18 cellular contexts compared by ENCODE assay signal in the genomic region with DNA sequence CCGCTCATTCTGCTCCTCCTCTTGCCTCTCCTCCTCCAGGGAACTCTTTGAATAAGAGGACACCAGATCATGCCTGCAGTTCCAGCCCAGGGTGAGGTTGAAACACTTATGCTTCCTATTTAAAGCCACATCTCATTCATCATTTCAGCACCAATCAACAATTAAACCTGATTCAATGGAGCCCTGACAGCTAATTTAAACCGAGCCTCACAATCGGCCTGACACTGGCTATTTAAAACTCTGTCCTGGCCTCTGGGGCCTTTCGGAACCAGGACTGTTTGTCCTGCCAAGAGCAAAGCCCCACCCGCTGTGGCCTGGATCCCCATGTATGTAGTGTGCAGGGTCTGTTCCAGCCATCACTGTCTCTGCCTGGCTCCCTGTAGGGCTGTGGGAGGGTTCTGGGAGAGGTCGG.
DNase-seq lines count a peak whose midpoint lies in the region; ATAC-seq and TF ChIP-seq lines count a peak whose summit lies in the region.
"Had no signal": no experiment of that assay in that cellular context is flagged by ENCODE, and none has a peak within 500 bp of the region (broad histone marks: within the 10 kb centered on the region; RNA-seq: fewer than 3 reads in every experiment).

No MANE protein-coding gene starts in this region.

- no peaks in the 10 kb centered on the region for H3K4me1 Mint-ChIP-seq in T-helper 2 cell treated with Interferon-gamma antibody and Interleukin-4, amounts not matched to agents 5 μg/mL and 100 μg/mL, for 36 hours (ENCODE audit: low read depth)
- peaks cover 21% of the 10 kb centered on the region for H3K4me1 Mint-ChIP-seq in HFFc6 (ENCODE audit: low read depth)
- H3K4me1 Mint-ChIP-seq: activated T-helper 17 cell treated with anti-CD3 and anti-CD28 coated beads, Interleukin-2, amount 50 U/mL, for 72 hours; B cell had no signal

- ATAC-seq in GM21390 (IDR thresholded peaks at IDR 0.05; ENCODE audit: unreplicated experiment): no peak
- ATAC-seq: activated CD8-positive, alpha-beta T cell treated with anti-CD3 and anti-CD28 coated beads for 36 hours; activated T-helper 17 cell treated with anti-CD3 and anti-CD28 coated beads, Interleukin-2, amount 50 U/mL, for 72 hours; effector memory CD8-positive, alpha-beta T cell had no signal

- no peaks in the 10 kb centered on the region for H3K9me3 Mint-ChIP-seq in T-helper 2 cell treated with Interferon-gamma antibody and Interleukin-4, amounts not matched to agents 5 μg/mL and 100 μg/mL, for 36 hours
- H3K9me3 Mint-ChIP-seq in HFFc6: peaks cover 5% of the 10 kb centered on the region
- H3K9me3 Mint-ChIP-seq: activated CD8-positive, alpha-beta T cell treated with anti-CD3 and anti-CD28 coated beads for 36 hours; activated T-helper 17 cell treated with anti-CD3 and anti-CD28 coated beads, Interleukin-2, amount 50 U/mL, for 72 hours; effector memory CD8-positive, alpha-beta T cell had no signal

- H3K36me3 Mint-ChIP-seq in T-helper 2 cell treated with Interferon-gamma antibody and Interleukin-4, amounts not matched to agents 5 μg/mL and 100 μg/mL, for 36 hours (ENCODE audit: low read depth): no peaks in the 10 kb centered on the region
- H3K36me3 Mint-ChIP-seq in HFFc6 (ENCODE audit: low read depth): peaks cover 7% of the 10 kb centered on the region

- H3K4me1 ChIP-seq in breast epithelium (peaks cover 18 to 28% of the 10 kb centered on the region in 2 donors), tibial artery (peaks cover 0 to 59% (median 50%) of the 10 kb centered on the region in 4 donors)

- no peaks in the 10 kb centered on the region for H3K9me3 ChIP-seq in breast epithelium
- H3K9me3 ChIP-seq in tibial artery: no peaks in the 10 kb centered on the region

- no peak overlapping the region for H3K4me3 Mint-ChIP-seq in T-helper 2 cell treated with Interferon-gamma antibody and Interleukin-4, amounts not matched to agents 5 μg/mL and 100 μg/mL, for 36 hours
- H3K4me3 Mint-ChIP-seq in HFFc6: no peak overlapping the region
- H3K4me3 Mint-ChIP-seq: activated CD8-positive, alpha-beta T cell treated with anti-CD3 and anti-CD28 coated beads for 36 hours; activated T-helper 17 cell treated with anti-CD3 and anti-CD28 coated beads, Interleukin-2, amount 50 U/mL, for 72 hours; B cell; effector memory CD8-positive, alpha-beta T cell had no signal

- H3K27me3 Mint-ChIP-seq in T-helper 2 cell treated with Interferon-gamma antibody and Interleukin-4, amounts not matched to agents 5 μg/mL and 100 μg/mL, for 36 hours (ENCODE audit: low read depth): peaks cover 11% of the 10 kb centered on the region
- H3K27me3 Mint-ChIP-seq in HFFc6 (ENCODE audit: insufficient read depth): peaks cover 3% of the 10 kb centered on the region; the same call in 1 of the 2 replicates
- H3K27me3 Mint-ChIP-seq: activated T-helper 17 cell treated with anti-CD3 and anti-CD28 coated beads, Interleukin-2, amount 50 U/mL, for 72 hours had no signal

- no peak for TF ChIP-seq POLR2A in breast epithelium (IDR thresholded peaks at IDR 0.05)

- H3K36me3 ChIP-seq in breast epithelium (no peaks in the 10 kb centered on the region), tibial artery (no peaks in the 10 kb centered on the region)

- intact Hi-C loops in breast epithelium (cut with DNase I; ENCODE audit: low total_unique reads) (no loop called here), cardiac septum (cut with DNase I) (loop anchor here (1.0 kb wide), 2 partner anchors 29 to 37 kb away; no protein-coding TSS in a partner anchor), tibial artery (cut with DNase I; ENCODE audit: low total_unique reads) (no loop called here)

- H3K27ac ChIP-seq in breast epithelium: peak overlapping the region; percentile 23 to 74
- H3K27ac ChIP-seq in tibial artery: peak overlapping the region; percentile 68 to 90
- H3K27ac ChIP-seq: SK-N-MC had no signal

- H3K4me3 ChIP-seq in breast epithelium (no peak overlapping the region), tibial artery (no peak overlapping the region)
- H3K4me3 ChIP-seq: SK-N-MC, skin epidermis had no signal

- H3K27ac Mint-ChIP-seq in T-helper 2 cell treated with Interferon-gamma antibody and Interleukin-4, amounts not matched to agents 5 μg/mL and 100 μg/mL, for 36 hours: no peak overlapping the region
- H3K27ac Mint-ChIP-seq in HFFc6: no peak overlapping the region
- H3K27ac Mint-ChIP-seq: activated CD8-positive, alpha-beta T cell treated with anti-CD3 and anti-CD28 coated beads for 36 hours; activated T-helper 17 cell treated with anti-CD3 and anti-CD28 coated beads, Interleukin-2, amount 50 U/mL, for 72 hours; B cell; effector memory CD8-positive, alpha-beta T cell had no signal

- DNase-seq in breast epithelium (ENCODE audit: low spot score in 2 of 2): peak in 1 of 2 donors; percentile 56
- peak; percentile 91 for DNase-seq in cardiac septum (ENCODE audit: low spot score)
- DNase-seq in mucosa of gallbladder (ENCODE audit: low spot score): peak; percentile 46
- peak; percentile 94 to 97 for DNase-seq in tibial artery
- DNase-seq in T-helper 2 cell treated with Interferon-gamma antibody and Interleukin-4, amounts not matched to agents 5 μg/mL and 100 μg/mL, for 36 hours (ENCODE audit: low spot score): no peak
- DNase-seq in HFFc6: no peak
- no peak for DNase-seq in D341Med (ENCODE audit: low spot score)
- DNase-seq: activated CD8-positive, alpha-beta T cell treated with anti-CD3 and anti-CD28 coated beads for 36 hours; DMS79 treated with DMSO at 0.1 percent for 48 hours; effector memory CD8-positive, alpha-beta T cell; NCI-H1105 treated with DMSO at 0.1 percent for 48 hours; NCI-H446; stimulated activated naive CD4-positive, alpha-beta T cell treated with Interleukin-2 at 50 U/mL for 16 hours had no signal

- TF ChIP-seq CTCF in breast epithelium (IDR thresholded peaks at IDR 0.05) (no peak), tibial artery (IDR thresholded peaks at IDR 0.05) (peak in 1 of 2 experiments; percentile 7), HFFc6 (IDR thresholded peaks at IDR 0.05) (no peak)

- H3K27me3 ChIP-seq in breast epithelium (no peaks in the 10 kb centered on the region), tibial artery (no peaks in the 10 kb centered on the region)

Comparison
In these comparisons a context has a peak if more than half of its experiments do, and no peak if none do; other contexts are left out.
1. DNase-seq: peak in cardiac septum (single experiment), mucosa of gallbladder (single experiment) and tibial artery (2 of 2); none in T-helper 2 cell treated with Interferon-gamma antibody and Interleukin-4, amounts not matched to agents 5 μg/mL and 100 μg/mL, for 36 hours (single experiment), HFFc6 (single experiment) and D341Med (single experiment).